ENCODE assay signal across 12 cellular contexts in the genomic region with DNA sequence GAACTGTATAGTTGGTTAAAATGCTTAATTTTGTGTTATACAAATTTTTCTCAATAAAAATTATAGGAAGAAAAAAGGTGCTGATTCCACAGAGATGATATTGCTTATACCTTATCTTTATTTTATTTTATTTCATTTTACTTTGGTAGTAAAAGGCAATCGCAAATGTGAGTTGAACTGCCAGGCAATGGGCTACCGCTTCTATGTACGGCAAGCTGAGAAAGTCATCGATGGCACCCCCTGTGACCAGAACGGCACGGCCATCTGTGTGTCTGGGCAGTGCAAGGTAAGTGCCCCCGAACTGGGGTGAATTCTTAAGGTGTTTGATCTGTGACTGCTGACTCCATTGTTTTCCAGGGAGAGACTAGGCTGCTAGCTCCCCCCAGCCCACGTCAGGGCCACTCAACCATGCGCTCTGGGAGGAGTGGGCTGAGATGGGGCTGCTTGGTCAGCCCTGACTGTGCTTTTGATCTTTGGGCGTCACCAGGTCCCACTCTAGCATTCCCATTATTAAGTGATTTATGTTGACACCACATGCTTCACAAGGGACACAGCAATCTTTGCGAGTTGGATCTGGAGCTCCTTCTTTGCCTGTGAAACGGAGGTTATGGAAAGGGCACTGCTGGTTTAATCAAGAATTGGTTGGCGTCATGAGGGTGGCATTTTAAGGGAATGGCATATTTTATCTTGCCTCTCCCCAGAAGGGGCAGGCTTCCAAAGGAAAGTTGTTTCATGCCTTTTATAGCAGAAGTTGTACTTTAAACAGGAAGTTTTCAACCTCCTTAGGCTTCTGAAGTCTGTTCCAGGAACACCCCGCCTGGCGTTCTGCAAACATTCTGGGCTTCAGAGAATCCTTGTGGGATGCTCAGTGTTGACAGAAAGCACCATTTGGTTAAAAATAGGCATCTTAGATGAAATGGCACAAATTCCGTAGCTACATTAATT.
DNase-seq lines count a peak whose midpoint lies in the region; ATAC-seq, FAIRE-seq and TF ChIP-seq lines count a peak whose summit lies in the region.
"Had no signal": no experiment of that assay in that cellular context is flagged by ENCODE, and none has a peak within 500 bp of the region (broad histone marks: within the 10 kb centered on the region; RNA-seq: fewer than 3 reads in every experiment).

No MANE protein-coding gene starts in this region.

- no peak overlapping the region for H3K4me2 ChIP-seq in H1 (ENCODE audit: insufficient read depth in 1 of 2, low read depth in 2 of 2, low read length in 2 of 2)

- TF ChIP-seq POLR2A in H1 (IDR thresholded peaks at IDR 0.05; ENCODE audit: control extremely low read depth in 1 of 2, low read depth in 2 of 2, low read length in 2 of 2) = no peak

- H3K9me3 Mint-ChIP-seq in HFFc6 (no peaks in the 10 kb centered on the region), glutamatergic neuron (ENCODE audit: unreplicated experiment) (peaks cover 4% of the 10 kb centered on the region)
- no peaks in the 10 kb centered on the region for H3K9me3 Mint-ChIP-seq in natural killer cell treated with Interleukin-12 subunit alpha and Interleukin-12 subunit beta and Interleukin-15 and Interleukin-18, amount 100 ng/mL, for 72 hours
- H3K9me3 Mint-ChIP-seq: activated CD4-positive, alpha-beta memory T cell treated with anti-CD3 and anti-CD28 coated beads, Interleukin-2, amount 10 ng/mL, durations not matched to agents 7 days and 5 days had no signal

- H3K23ac ChIP-seq in H1 (ENCODE audit: insufficient read length) = no peak overlapping the region

- no peak overlapping the region for H2BK5ac ChIP-seq in H1 (ENCODE audit: low read depth, low read length)

- no peak overlapping the region for H2BK15ac ChIP-seq in H1 (ENCODE audit: low read length)

- H3K56ac ChIP-seq in H1 (replicated peaks; ENCODE audit: insufficient read length, low read depth, low read length) = no peak overlapping the region

- ATAC-seq in GM19455 (IDR thresholded peaks at IDR 0.05; ENCODE audit: unreplicated experiment) = no peak
- no peak for ATAC-seq in natural killer cell treated with Interleukin-12 subunit alpha and Interleukin-12 subunit beta and Interleukin-15 and Interleukin-18, amount 100 ng/mL, for 72 hours

- H2BK20ac ChIP-seq in H1 (ENCODE audit: low read length) = peak overlapping the region; percentile 18; the same call in 1 of the 2 replicates

- H2AFZ ChIP-seq in H1 (ENCODE audit: low read length) = no peak overlapping the region

- H3K4ac ChIP-seq in H1 (replicated peaks; ENCODE audit: insufficient read length, low read depth, low read length) = no peak overlapping the region

- H3K14ac ChIP-seq in H1 (ENCODE audit: insufficient read length) = no peak overlapping the region

- no peaks in the 10 kb centered on the region for H3K4me1 ChIP-seq in H1 (replicated peaks in 1 of 4; ENCODE audit: control insufficient read depth in 3 of 4, insufficient read depth in 4 of 4, low read length in 3 of 4)
- H3K4me1 ChIP-seq: adrenal gland had no signal

- CTCF ChIA-PET in H1 (lab: Charles Lee; ENCODE audit: partially characterized antibody) = interaction anchor here (1.0 to 1.7 kb wide), 5 partner anchors 18 to 161 kb away, joined by 3 to 10 read pairs (median 3); no protein-coding TSS in a partner anchor

- H2BK12ac ChIP-seq in H1 (ENCODE audit: low read depth, low read length) = peak overlapping the region; percentile 73; the same call in 1 of the 2 replicates

- H4K8ac ChIP-seq in H1 (ENCODE audit: extremely low read depth, insufficient read depth, low read length) = no peak overlapping the region

- H3K36me3 ChIP-seq in H1 (ENCODE audit: control insufficient read depth in 2 of 4, insufficient read depth in 4 of 4, low read length in 3 of 4) = no peaks in the 10 kb centered on the region
- H3K36me3 ChIP-seq: adrenal gland had no signal

- no peak overlapping the region for H3K27ac ChIP-seq in H1 (ENCODE audit: low read depth, low read length)

- no peak overlapping the region for H4K5ac ChIP-seq in H1 (ENCODE audit: insufficient read length, low read depth, low read length)

- no peaks in the 10 kb centered on the region for H3K23me2 ChIP-seq in H1 (ENCODE audit: low read depth, low read length)

- H3K4me3 Mint-ChIP-seq in HFFc6 (peak overlapping the region; percentile 7; the same call in 1 of the 2 replicates), glutamatergic neuron (ENCODE audit: unreplicated experiment) (no peak overlapping the region)
- H3K4me3 Mint-ChIP-seq in natural killer cell treated with Interleukin-12 subunit alpha and Interleukin-12 subunit beta and Interleukin-15 and Interleukin-18, amount 100 ng/mL, for 72 hours = no peak overlapping the region
- H3K4me3 Mint-ChIP-seq: activated CD4-positive, alpha-beta memory T cell treated with anti-CD3 and anti-CD28 coated beads, Interleukin-2, amount 10 ng/mL, durations not matched to agents 7 days and 5 days had no signal

- no peak overlapping the region for H2AK5ac ChIP-seq in H1 (ENCODE audit: low read depth, low read length)

- H4K91ac ChIP-seq in H1 (replicated peaks; ENCODE audit: insufficient read length, low read length) = no peak overlapping the region

- no peaks in the 10 kb centered on the region for H3K79me1 ChIP-seq in H1 (ENCODE audit: low read depth, low read length)

- FAIRE-seq in H1 (lab: Jason Lieb, UNC) = no peak

- POLR2A ChIA-PET in H1 (lab: Charles Lee; ENCODE audit: partially characterized antibody) = no interaction called here

- H3K4me1 Mint-ChIP-seq in HFFc6 (ENCODE audit: low read depth) (peaks cover 25% of the 10 kb centered on the region; the same call in 1 of the 2 replicates), glutamatergic neuron (ENCODE audit: low read depth, unreplicated experiment) (no peaks in the 10 kb centered on the region)
- no peaks in the 10 kb centered on the region for H3K4me1 Mint-ChIP-seq in natural killer cell treated with Interleukin-12 subunit alpha and Interleukin-12 subunit beta and Interleukin-15 and Interleukin-18, amount 100 ng/mL, for 72 hours (ENCODE audit: low read depth in 2 of 2)
- H3K4me1 Mint-ChIP-seq: activated CD4-positive, alpha-beta memory T cell treated with anti-CD3 and anti-CD28 coated beads, Interleukin-2, amount 10 ng/mL, durations not matched to agents 7 days and 5 days had no signal

- DNase-seq in HFFc6 = no peak
- DNase-seq in H1 (ENCODE audit: low read depth in 1 of 2, low spot score in 2 of 2) = no peak
- DNase-seq in kidney glomerular epithelial cell (lab: John Stamatoyannopoulos, UW) = peak; percentile 29
- peak; percentile 46 for DNase-seq in stromal cell of bone marrow (ENCODE audit: low read depth)
- DNase-seq in amniotic stem cell (lab: John Stamatoyannopoulos, UW) = no peak
- DNase-seq in natural killer cell treated with Interleukin-12 subunit alpha and Interleukin-12 subunit beta and Interleukin-15 and Interleukin-18, amount 100 ng/mL, for 72 hours (ENCODE audit: low spot score) = no peak
- DNase-seq in glutamatergic neuron = no peak
- DNase-seq: activated CD4-positive, alpha-beta memory T cell treated with anti-CD3 and anti-CD28 coated beads, Interleukin-2, amount 10 ng/mL, durations not matched to agents 7 days and 5 days; adrenal gland; DMS153; NCI-H1694 treated with DMSO at 0.1 percent for 48 hours had no signal

- no peak overlapping the region for H3K4me3 ChIP-seq in H1 (ENCODE audit: extremely low read depth in 1 of 4, insufficient read depth in 2 of 4, low read depth in 3 of 4, low read length in 4 of 4)
- H3K4me3 ChIP-seq: adrenal gland had no signal

- H3K9ac ChIP-seq in H1 (replicated peaks in 1 of 4; ENCODE audit: extremely low read depth in 1 of 4, low read depth in 3 of 4, low read length in 3 of 4) = no peak overlapping the region

- 88% methylated on average over 16 of the region's 16 CpGs; no CpG with 5 or more reads in 1 of the 2 experiments for WGBS in H1 (ENCODE audit: extremely low coverage in 1 of 2, insufficient coverage in 1 of 2, insufficient read length in 1 of 2, insufficient replicate concordance in 2 of 2, low coverage in 1 of 2, low lambda C conversion rate in 2 of 2, missing lambda C conversion rate in 1 of 2), 2 experiments

- H3K36me3 Mint-ChIP-seq in HFFc6 (ENCODE audit: low read depth) = no peaks in the 10 kb centered on the region
- H3K36me3 Mint-ChIP-seq in natural killer cell treated with Interleukin-12 subunit alpha and Interleukin-12 subunit beta and Interleukin-15 and Interleukin-18, amount 100 ng/mL, for 72 hours = no peaks in the 10 kb centered on the region
- no peaks in the 10 kb centered on the region for H3K36me3 Mint-ChIP-seq in glutamatergic neuron (ENCODE audit: unreplicated experiment)

- no peak overlapping the region for H3K18ac ChIP-seq in H1 (ENCODE audit: extremely low read depth, low read length)

- TF ChIP-seq RAD21 in H1 (IDR thresholded peaks at IDR 0.05 in 1 of 2, conservative IDR thresholded peaks at IDR 0.05 in 1 of 2; ENCODE audit: low read depth in 2 of 2, low read length in 2 of 2) = no peak

- no peaks in the 10 kb centered on the region for H3K27me3 ChIP-seq in H1 (replicated peaks in 1 of 4; ENCODE audit: control insufficient read depth in 3 of 4, extremely low read depth in 1 of 4, insufficient read depth in 3 of 4, low read length in 3 of 4)
- H3K27me3 ChIP-seq: adrenal gland had no signal

- no peaks in the 10 kb centered on the region for H4K20me1 ChIP-seq in H1 (replicated peaks in 1 of 2; ENCODE audit: control insufficient read depth in 1 of 2, insufficient read depth in 2 of 2, low read length in 2 of 2)

- no peaks in the 10 kb centered on the region for H3K9me3 ChIP-seq in H1 (ENCODE audit: insufficient read depth in 2 of 2, low read depth in 1 of 2, low read length in 1 of 2)
- H3K9me3 ChIP-seq: adrenal gland had no signal

- H3K27me3 Mint-ChIP-seq in HFFc6 (ENCODE audit: insufficient read depth) = no peaks in the 10 kb centered on the region; the same call in 1 of the 2 replicates
- H3K27me3 Mint-ChIP-seq in natural killer cell treated with Interleukin-12 subunit alpha and Interleukin-12 subunit beta and Interleukin-15 and Interleukin-18, amount 100 ng/mL, for 72 hours = peaks cover 10 to 33% of the 10 kb centered on the region in 2 donors
- peaks cover 2% of the 10 kb centered on the region for H3K27me3 Mint-ChIP-seq in glutamatergic neuron (ENCODE audit: unreplicated experiment)

- peak overlapping the region; percentile 63; the same call in 1 of the 2 replicates for H3K27ac Mint-ChIP-seq in HFFc6
- no peak overlapping the region for H3K27ac Mint-ChIP-seq in natural killer cell treated with Interleukin-12 subunit alpha and Interleukin-12 subunit beta and Interleukin-15 and Interleukin-18, amount 100 ng/mL, for 72 hours
- no peak overlapping the region for H3K27ac Mint-ChIP-seq in glutamatergic neuron (ENCODE audit: unreplicated experiment)
- H3K27ac Mint-ChIP-seq: activated CD4-positive, alpha-beta memory T cell treated with anti-CD3 and anti-CD28 coated beads, Interleukin-2, amount 10 ng/mL, durations not matched to agents 7 days and 5 days had no signal

- TF ChIP-seq CTCF in HFFc6 (IDR thresholded peaks at IDR 0.05) (peak; percentile 30; the same call in 1 of the 2 replicates), H1 (IDR thresholded peaks at IDR 0.05; ENCODE audit: control extremely low read depth in 1 of 3, insufficient read depth in 1 of 3, low read depth in 1 of 3, low read length in 3 of 3) (peak in 1 of 3 experiments; percentile 4; a peak in 1 of 4 replicates), glutamatergic neuron (IDR thresholded peaks at IDR 0.05; ENCODE audit: partially characterized antibody, unreplicated experiment) (no peak)

- H2BK120ac ChIP-seq in H1 (replicated peaks; ENCODE audit: low read depth, low read length) = no peak overlapping the region

- no peak for TF ChIP-seq EP300 in H1 (IDR thresholded peaks at IDR 0.05; ENCODE audit: borderline replicate concordance in 1 of 2, low read depth in 2 of 2, low read length in 2 of 2)

- H3K79me2 ChIP-seq in H1 (ENCODE audit: control insufficient read depth in 1 of 2, insufficient read depth in 2 of 2, low read length in 2 of 2) = no peaks in the 10 kb centered on the region

Comparison
In these comparisons a context has a peak if more than half of its experiments do, and no peak if none do; other contexts are left out.
1. DNase-seq: peak in kidney glomerular epithelial cell (single experiment) and stromal cell of bone marrow (single experiment); none in HFFc6 (single experiment), H1 (0 of 2), amniotic stem cell (single experiment), natural killer cell treated with Interleukin-12 subunit alpha and Interleukin-12 subunit beta and Interleukin-15 and Interleukin-18, amount 100 ng/mL, for 72 hours (single experiment) and glutamatergic neuron (single experiment).